ENCODE assay signal across 24 cellular contexts in the genomic region with DNA sequence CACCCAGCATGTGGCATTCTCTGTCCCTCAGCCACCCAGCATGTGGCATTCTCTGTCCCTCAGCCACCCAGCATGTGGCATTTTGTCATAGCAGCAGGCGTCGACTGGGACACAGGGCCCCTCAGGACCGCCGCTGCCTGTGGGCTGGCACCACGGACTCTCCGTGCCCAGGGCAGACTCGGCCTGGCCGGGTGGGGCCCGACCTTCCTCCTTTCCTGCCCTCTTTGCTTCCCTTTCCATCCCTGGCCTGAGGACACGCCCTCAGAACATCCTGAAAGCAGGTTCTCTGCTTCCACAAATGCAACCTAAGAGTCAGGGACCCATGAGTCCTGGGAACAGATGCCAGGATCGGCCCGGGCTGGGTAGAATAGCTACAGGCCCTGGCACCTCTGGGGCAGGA.
DNase-seq lines count a peak whose midpoint lies in the region; ATAC-seq, FAIRE-seq and TF ChIP-seq lines count a peak whose summit lies in the region.
"Had no signal": no experiment of that assay in that cellular context is flagged by ENCODE, and none has a peak within 500 bp of the region (broad histone marks: within the 10 kb centered on the region; RNA-seq: fewer than 3 reads in every experiment).

No MANE protein-coding gene starts in this region.

- TF ChIP-seq CTCF in HepG2 (CRISPR knock-in tag; IDR thresholded peaks at IDR 0.05) (no peak), right lobe of liver (IDR thresholded peaks at IDR 0.05) (no peak), PC-9 (conservative IDR thresholded peaks at IDR 0.05) (no peak)

- H3K27me3 ChIP-seq in HepG2 (ENCODE audit: control insufficient read depth in 1 of 2, insufficient read depth in 2 of 2, low read length in 2 of 2) (peaks cover 4 to 52% of the 10 kb centered on the region in 2 experiments), right lobe of liver (no peaks in the 10 kb centered on the region), PC-9 (ENCODE audit: insufficient read depth, low read depth) (peaks cover 98% of the 10 kb centered on the region)
- H3K27me3 ChIP-seq: BLaER1 had no signal

- no peak overlapping the region for H3K9ac ChIP-seq in HepG2 (ENCODE audit: insufficient read depth, low read depth, low read length)
- H3K9ac ChIP-seq: BLaER1, GM23248 had no signal

- in situ Hi-C loops in HepG2 (cut with HindIII; ENCODE audit: extremely low pct_ligation_motif_present, low pct_unique_long_range_greater_than_20kb) = no loop called here

- no peak overlapping the region for H3K4me3 ChIP-seq in HepG2 (replicated peaks in 1 of 3; ENCODE audit: insufficient read depth in 1 of 3, low read depth in 2 of 3, low read length in 3 of 3)
- H3K4me3 ChIP-seq in right lobe of liver = no peak overlapping the region
- H3K4me3 ChIP-seq in PC-9 = no peak overlapping the region
- H3K4me3 ChIP-seq: BLaER1, GM12878, GM23248, HAP-1 had no signal

- CTCF ChIA-PET in HepG2 (lab: Yijun Ruan, JAX; ENCODE audit: low intra/inter-chr PET ratio, low total read pairs) = no interaction called here
- CTCF ChIA-PET in PC-9 (lab: Charles Lee) = no interaction called here

- DNase-seq in HepG2 (ENCODE audit: low spot score) = no peak
- no peak for DNase-seq in right lobe of liver
- DNase-seq in mesenteric fat pad (ENCODE audit: low spot score) = peak; percentile 76
- peak; percentile 47 for DNase-seq in posterior vena cava (ENCODE audit: low spot score)
- no peak for DNase-seq in putamen (ENCODE audit: low spot score)
- DNase-seq in PC-9 = no peak
- no peak for DNase-seq in DMS 273 (lab: John Stamatoyannopoulos, UW; ENCODE audit: unreplicated experiment)
- DNase-seq: Caco-2; CD4-positive, CD25-positive, alpha-beta regulatory T cell; CD8-positive, alpha-beta T cell; DMS 273 treated with DMSO at 0.1 percent for 48 hours; DMS79; EL; GDM1; GM23248; HFFc6 had no signal

- ATAC-seq in HepG2 = no peak
- no peak for ATAC-seq in right lobe of liver
- ATAC-seq: CD8-positive, alpha-beta T cell; GM12878 had no signal

- TF ChIP-seq POLR2A in HepG2 (IDR thresholded peaks at IDR 0.05; ENCODE audit: insufficient read depth in 1 of 2, low read depth in 2 of 2, low read length in 2 of 2) = no peak
- TF ChIP-seq POLR2A in right lobe of liver (IDR thresholded peaks at IDR 0.05) = no peak

- H3F3A ChIP-seq in PC-9 (ENCODE audit: insufficient read depth, low read depth) = no peaks in the 10 kb centered on the region

- intact Hi-C loops in HepG2 (cut with micrococcal nuclease; ENCODE audit: unreplicated experiment) = no loop called here
- intact Hi-C loops in right lobe of liver (cut with DNase I) = no loop called here
- intact Hi-C loops in posterior vena cava (cut with DNase I) = no loop called here
- intact Hi-C loops in PC-9 (cut with micrococcal nuclease; ENCODE audit: unreplicated experiment) = no loop called here

- 3% methylated on average over 8 of the region's 12 CpGs for WGBS in HepG2 (ENCODE audit: low lambda C conversion rate)
- WGBS in right lobe of liver (ENCODE audit: insufficient coverage, low coverage, low lambda C conversion rate, missing lambda C conversion rate) = 62% methylated on average over 9 of the region's 12 CpGs

- TF ChIP-seq EP300 in HepG2 (IDR thresholded peaks at IDR 0.05; ENCODE audit: low read depth in 2 of 2, low read length in 2 of 2) (no peak), HepG2 (CRISPR knock-in tag; IDR thresholded peaks at IDR 0.05; ENCODE audit: borderline replicate concordance) (no peak)

- H3K4me2 ChIP-seq in HepG2 (ENCODE audit: low read depth, low read length) (no peak overlapping the region), PC-9 (no peak overlapping the region)
- H3K4me2 ChIP-seq: BLaER1 had no signal

- no TSS peak for BruUV-seq in HepG2 (replicated peaks; lab: Mats Ljungman, UMichigan)
- no TSS peak for BruUV-seq in PC-9 (replicated peaks; lab: Mats Ljungman, UMichigan)

- POLR2A ChIA-PET in HepG2 (lab: Yijun Ruan, JAX) (no interaction called here), PC-9 (lab: Charles Lee; ENCODE audit: unreplicated experiment) (no interaction called here)

- TF ChIP-seq RAD21 in HepG2 (CRISPR knock-in tag; IDR thresholded peaks at IDR 0.05) = no peak

- H2AFZ ChIP-seq in HepG2 (ENCODE audit: low read length) (no peak overlapping the region), PC-9 (no peak overlapping the region)
- H2AFZ ChIP-seq: GM23248 had no signal

- H3K27ac ChIP-seq in HepG2 (ENCODE audit: extremely low read length, insufficient read depth, low read length) (no peak overlapping the region), right lobe of liver (no peak overlapping the region), PC-9 (no peak overlapping the region)
- H3K27ac ChIP-seq: 22Rv1, BLaER1, C4-2B, GM23248 had no signal

- H3K9me3 ChIP-seq in HepG2 (ENCODE audit: low read length) (no peaks in the 10 kb centered on the region), right lobe of liver (no peaks in the 10 kb centered on the region), PC-9 (ENCODE audit: insufficient read depth, low read depth) (no peaks in the 10 kb centered on the region)
- H3K9me3 ChIP-seq: BLaER1, Caco-2, HAP-1 had no signal

- H3K79me2 ChIP-seq in HepG2 (ENCODE audit: insufficient read depth, low read length) = no peaks in the 10 kb centered on the region
- H3K79me2 ChIP-seq in PC-9 (ENCODE audit: low read depth) = no peaks in the 10 kb centered on the region

- FAIRE-seq in HepG2 (lab: Jason Lieb, UNC) = no peak
- FAIRE-seq: A204.1, GM12878, GM19239, H1 had no signal

- H3K36me3 ChIP-seq in HepG2 (replicated peaks in 1 of 2; ENCODE audit: control insufficient read depth in 1 of 2, insufficient read depth in 2 of 2, low read length in 2 of 2) (no peaks in the 10 kb centered on the region), right lobe of liver (no peaks in the 10 kb centered on the region), PC-9 (ENCODE audit: low read depth) (no peaks in the 10 kb centered on the region)
- H3K36me3 ChIP-seq: BLaER1, HAP-1 had no signal

- peaks cover 3% of the 10 kb centered on the region; the same call in 1 of the 2 replicates for H4K20me1 ChIP-seq in HepG2 (ENCODE audit: insufficient read depth, low read length)
- no peaks in the 10 kb centered on the region for H4K20me1 ChIP-seq in PC-9 (ENCODE audit: insufficient read depth)
- H4K20me1 ChIP-seq: BLaER1 had no signal

- H3K9me2 ChIP-seq in PC-9 (ENCODE audit: insufficient read depth) = no peaks in the 10 kb centered on the region

- H3K4me1 ChIP-seq in HepG2 (ENCODE audit: insufficient read depth, low read length) = no peaks in the 10 kb centered on the region
- no peaks in the 10 kb centered on the region for H3K4me1 ChIP-seq in right lobe of liver
- no peaks in the 10 kb centered on the region for H3K4me1 ChIP-seq in PC-9 (replicated peaks; ENCODE audit: insufficient read depth)
- H3K4me1 ChIP-seq: BLaER1, Caco-2, HAP-1 had no signal

TF ChIP-seq in HepG2, 621 proteins besides CTCF, POLR2A, EP300 and RAD21:
- TF ChIP-seq ZNF883 (CRISPR knock-in tag; IDR thresholded peaks at IDR 0.05; ENCODE audit: not compliant biosample characterization) (no peak), PRMT3 (CRISPR knock-in tag; IDR thresholded peaks at IDR 0.05; ENCODE audit: borderline replicate concordance, low read depth) (no peak), GTF3A (CRISPR knock-in tag; conservative IDR thresholded peaks at IDR 0.05) (no peak)
- TF ChIP-seq, protein P1, sequence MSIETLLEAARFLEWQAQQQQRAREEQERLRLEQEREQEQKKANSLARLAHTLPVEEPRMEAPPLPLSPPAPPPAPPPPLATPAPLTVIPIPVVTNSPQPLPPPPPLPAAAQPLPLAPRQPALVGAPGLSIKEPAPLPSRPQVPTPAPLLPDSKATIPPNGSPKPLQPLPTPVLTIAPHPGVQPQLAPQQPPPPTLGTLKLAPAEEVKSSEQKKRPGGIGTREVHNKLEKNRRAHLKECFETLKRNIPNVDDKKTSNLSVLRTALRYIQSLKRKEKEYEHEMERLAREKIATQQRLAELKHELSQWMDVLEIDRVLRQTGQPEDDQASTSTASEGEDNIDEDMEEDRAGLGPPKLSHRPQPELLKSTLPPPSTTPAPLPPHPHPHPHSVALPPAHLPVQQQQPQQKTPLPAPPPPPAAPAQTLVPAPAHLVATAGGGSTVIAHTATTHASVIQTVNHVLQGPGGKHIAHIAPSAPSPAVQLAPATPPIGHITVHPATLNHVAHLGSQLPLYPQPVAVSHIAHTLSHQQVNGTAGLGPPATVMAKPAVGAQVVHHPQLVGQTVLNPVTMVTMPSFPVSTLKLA (IDR thresholded peaks at IDR 0.05) = peak; percentile 66
- TF ChIP-seq, protein P2, sequence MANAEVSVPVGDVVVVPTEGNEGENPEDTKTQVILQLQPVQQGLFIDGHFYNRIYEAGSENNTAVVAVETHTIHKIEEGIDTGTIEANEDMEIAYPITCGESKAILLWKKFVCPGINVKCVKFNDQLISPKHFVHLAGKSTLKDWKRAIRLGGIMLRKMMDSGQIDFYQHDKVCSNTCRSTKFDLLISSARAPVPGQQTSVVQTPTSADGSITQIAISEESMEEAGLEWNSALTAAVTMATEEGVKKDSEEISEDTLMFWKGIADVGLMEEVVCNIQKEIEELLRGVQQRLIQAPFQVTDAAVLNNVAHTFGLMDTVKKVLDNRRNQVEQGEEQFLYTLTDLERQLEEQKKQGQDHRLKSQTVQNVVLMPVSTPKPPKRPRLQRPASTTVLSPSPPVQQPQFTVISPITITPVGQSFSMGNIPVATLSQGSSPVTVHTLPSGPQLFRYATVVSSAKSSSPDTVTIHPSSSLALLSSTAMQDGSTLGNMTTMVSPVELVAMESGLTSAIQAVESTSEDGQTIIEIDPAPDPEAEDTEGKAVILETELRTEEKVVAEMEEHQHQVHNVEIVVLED (CRISPR knock-in tag; IDR thresholded peaks at IDR 0.05; ENCODE audit: borderline replicate concordance) = no peak

Comparison
In these comparisons a context has a peak if more than half of its experiments do, and no peak if none do; other contexts are left out.
1. DNase-seq: peak in mesenteric fat pad (single experiment) and posterior vena cava (single experiment); none in HepG2 (single experiment), right lobe of liver (0 of 3), putamen (single experiment), PC-9 (0 of 2) and DMS 273 (single experiment).